ENCODE assay signal across 9 cellular contexts in the genomic region with DNA sequence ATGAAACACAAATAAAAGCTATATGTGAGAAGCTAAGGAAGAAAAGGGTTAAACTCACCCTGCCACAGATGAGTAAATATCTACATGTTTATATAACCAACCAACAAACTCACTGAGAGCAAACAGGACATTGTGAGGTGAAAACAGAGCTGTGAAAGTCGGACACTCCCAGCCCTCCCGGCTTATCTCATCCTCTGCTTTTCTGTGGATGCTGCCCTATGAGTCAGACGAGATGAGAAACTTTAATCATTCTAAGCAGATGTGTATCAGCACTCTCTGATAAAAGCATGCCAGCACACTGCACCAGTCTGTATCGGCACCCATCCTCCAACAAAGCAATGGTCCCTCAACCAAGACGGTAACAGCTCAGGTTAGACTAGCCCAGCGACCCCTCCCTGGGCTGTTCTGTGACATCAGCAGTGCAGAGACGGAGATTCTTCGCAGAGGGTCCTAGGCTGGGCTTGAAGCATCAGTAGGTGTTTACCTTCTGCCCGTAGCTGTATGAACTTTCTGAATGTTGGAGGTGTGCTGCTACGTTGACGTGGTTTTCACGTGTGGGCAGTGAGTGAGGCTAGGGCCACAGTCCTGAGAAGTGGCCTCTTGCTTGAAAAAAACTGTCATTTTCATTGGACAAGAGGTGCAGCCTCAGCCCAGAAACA.
DNase-seq lines count a peak whose midpoint lies in the region; ATAC-seq, FAIRE-seq and TF ChIP-seq lines count a peak whose summit lies in the region.
"Had no signal": no experiment of that assay in that cellular context is flagged by ENCODE, and none has a peak within 500 bp of the region (broad histone marks: within the 10 kb centered on the region; RNA-seq: fewer than 3 reads in every experiment).

No MANE protein-coding gene starts in this region.

- peak; percentile 90 for FAIRE-seq in HTR-8/SVneo (lab: Jason Lieb, UNC)
- FAIRE-seq in D721Med (lab: Jason Lieb, UNC), result no peak

- no peaks in the 10 kb centered on the region for H3K36me3 ChIP-seq in mammary epithelial cell (ENCODE audit: insufficient read depth, low read length)

- WGBS in mammary epithelial cell (ENCODE audit: low coverage, missing lambda C conversion rate), result 95% methylated on average over 12 of the region's 12 CpGs

- H3K4me3 ChIP-seq in mammary epithelial cell (replicated peaks in 1 of 3; ENCODE audit: insufficient read depth in 1 of 3, low read depth in 2 of 3, low read length in 3 of 3), result no peak overlapping the region

- peaks cover 7% of the 10 kb centered on the region for H3K4me1 ChIP-seq in mammary epithelial cell (ENCODE audit: insufficient read depth, low read length)

- dilution Hi-C loops in mammary epithelial cell (cut with HindIII; ENCODE audit: low sequenced_read_pairs), result loop anchor here (5.0 kb wide), 2 partner anchors 33 to 52 kb away; no protein-coding TSS in a partner anchor

- no peak for ATAC-seq in GM21360 (IDR thresholded peaks at IDR 0.05; ENCODE audit: unreplicated experiment)

- BruUV-seq in mammary epithelial cell (replicated peaks; lab: Mats Ljungman, UMichigan), result no TSS peak

- H4K20me1 ChIP-seq in mammary epithelial cell (ENCODE audit: insufficient read depth, low read length), result no peaks in the 10 kb centered on the region

- no peak overlapping the region for H2AFZ ChIP-seq in mammary epithelial cell (ENCODE audit: low read depth, low read length)

- DNase-seq in AG08395 (ENCODE audit: low spot score) (peak; percentile 82), HTR-8/SVneo (ENCODE audit: insufficient read length, low spot score) (peak; percentile 52), mammary epithelial cell (peak; percentile 76), mesenteric fat pad (ENCODE audit: low spot score) (peak; percentile 73), DMS 273 treated with DMSO at 0.1 percent for 48 hours (lab: John Stamatoyannopoulos, UW) (no peak), D721Med (ENCODE audit: insufficient read length, low spot score) (no peak), NCI-H187 (lab: John Stamatoyannopoulos, UW) (no peak)
- DNase-seq: T-helper 1 cell had no signal

- intact Hi-C loops in mammary epithelial cell (cut with micrococcal nuclease), result no loop called here

- in situ Hi-C loops in mammary epithelial cell (cut with MboI; ENCODE audit: low sequenced_read_pairs in 2 of 2), result no loop called here

- CTCF ChIA-PET in mammary epithelial cell (lab: Charles Lee; ENCODE audit: low non-redundant PET), result no interaction called here

- H3K27ac ChIP-seq in mammary epithelial cell (ENCODE audit: insufficient read depth, low read depth, low read length), result no peak overlapping the region

- H3K9me3 ChIP-seq in mammary epithelial cell (replicated peaks; ENCODE audit: insufficient read depth, low read length), result no peaks in the 10 kb centered on the region

- H3K9ac ChIP-seq in mammary epithelial cell (ENCODE audit: insufficient read depth, low read length), result no peak overlapping the region

- no peaks in the 10 kb centered on the region for H3K27me3 ChIP-seq in mammary epithelial cell (ENCODE audit: insufficient read depth, low read length)

- TF ChIP-seq CTCF in mammary epithelial cell (conservative IDR thresholded peaks at IDR 0.05 in 1 of 2, IDR thresholded peaks at IDR 0.05 in 1 of 2; ENCODE audit: extremely low read depth in 1 of 2, insufficient read depth in 1 of 2, low read depth in 1 of 2, low read length in 2 of 2) (no peak), D721Med (IDR thresholded peaks at IDR 0.05; ENCODE audit: insufficient read depth, missing control alignments) (no peak)

- no peak overlapping the region for H3K4me2 ChIP-seq in mammary epithelial cell (ENCODE audit: insufficient read depth, low read depth, low read length)

- H3K79me2 ChIP-seq in mammary epithelial cell (ENCODE audit: insufficient read depth, low read length), result no peaks in the 10 kb centered on the region

Comparison
In these comparisons a context has a peak if more than half of its experiments do, and no peak if none do; other contexts are left out.
1. DNase-seq: peak in AG08395 (single experiment), HTR-8/SVneo (single experiment), mammary epithelial cell (single experiment) and mesenteric fat pad (single experiment); none in DMS 273 treated with DMSO at 0.1 percent for 48 hours (single experiment), D721Med (single experiment) and NCI-H187 (0 of 2).